Comparison of ENCODE assay signal across 1 cellular context in genomic region chr1:47405697-47406096, GRCh38.
TF ChIP-seq lines count a peak whose summit lies in the region.

No MANE protein-coding gene starts in this region.

TF ChIP-seq in H1, 55 proteins besides CTCF, POLR2A, EP300 and RAD21:
- no peak for TF ChIP-seq CEBPB (IDR thresholded peaks at IDR 0.05; ENCODE audit: low read depth, low read length)
- no peak for TF ChIP-seq TAF1 (IDR thresholded peaks at IDR 0.05; ENCODE audit: low read depth, low read length)
- no peak for TF ChIP-seq POLR2AphosphoS5 (IDR thresholded peaks at IDR 0.05; ENCODE audit: low read depth, low read length)
- no peak for TF ChIP-seq EZH2 (IDR thresholded peaks at IDR 0.05; ENCODE audit: low read depth, low read length, severe bottlenecking)
- TF ChIP-seq HDAC6 (IDR thresholded peaks at IDR 0.05; ENCODE audit: low read depth, low read length), result no peak
- no peak for TF ChIP-seq BCL11A (IDR thresholded peaks at IDR 0.05; ENCODE audit: low read depth in 2 of 2, low read length in 2 of 2)
- no peak for TF ChIP-seq MAFK (IDR thresholded peaks at IDR 0.05; ENCODE audit: low read depth, low read length)
- no peak for TF ChIP-seq E2F6 (IDR thresholded peaks at IDR 0.05)
- no peak for TF ChIP-seq JUN (IDR thresholded peaks at IDR 0.05; ENCODE audit: low read depth, low read length)
- TF ChIP-seq RBBP5 (IDR thresholded peaks at IDR 0.05; ENCODE audit: borderline replicate concordance, low read depth, low read length), result no peak
- TF ChIP-seq ASH2L (IDR thresholded peaks at IDR 0.05; ENCODE audit: low read length), result no peak
- no peak for TF ChIP-seq SP1 (IDR thresholded peaks at IDR 0.05; ENCODE audit: low read depth, low read length)
- TF ChIP-seq NRF1 (IDR thresholded peaks at IDR 0.05; ENCODE audit: low read depth, low read length), result no peak
- TF ChIP-seq TBP (IDR thresholded peaks at IDR 0.05; ENCODE audit: low read depth, low read length), result no peak
- TF ChIP-seq FOSL1 (IDR thresholded peaks at IDR 0.05; ENCODE audit: insufficient read depth, low read depth, low read length), result no peak
- no peak for TF ChIP-seq CHD1 (IDR thresholded peaks at IDR 0.05; ENCODE audit: low read depth, low read length)
- TF ChIP-seq, protein P1, sequence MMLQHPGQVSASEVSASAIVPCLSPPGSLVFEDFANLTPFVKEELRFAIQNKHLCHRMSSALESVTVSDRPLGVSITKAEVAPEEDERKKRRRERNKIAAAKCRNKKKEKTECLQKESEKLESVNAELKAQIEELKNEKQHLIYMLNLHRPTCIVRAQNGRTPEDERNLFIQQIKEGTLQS (IDR thresholded peaks at IDR 0.05; ENCODE audit: insufficient read depth, low read depth, low read length), result no peak
- TF ChIP-seq SP2 (IDR thresholded peaks at IDR 0.05; ENCODE audit: low read length), result no peak
- TF ChIP-seq, protein P2, sequence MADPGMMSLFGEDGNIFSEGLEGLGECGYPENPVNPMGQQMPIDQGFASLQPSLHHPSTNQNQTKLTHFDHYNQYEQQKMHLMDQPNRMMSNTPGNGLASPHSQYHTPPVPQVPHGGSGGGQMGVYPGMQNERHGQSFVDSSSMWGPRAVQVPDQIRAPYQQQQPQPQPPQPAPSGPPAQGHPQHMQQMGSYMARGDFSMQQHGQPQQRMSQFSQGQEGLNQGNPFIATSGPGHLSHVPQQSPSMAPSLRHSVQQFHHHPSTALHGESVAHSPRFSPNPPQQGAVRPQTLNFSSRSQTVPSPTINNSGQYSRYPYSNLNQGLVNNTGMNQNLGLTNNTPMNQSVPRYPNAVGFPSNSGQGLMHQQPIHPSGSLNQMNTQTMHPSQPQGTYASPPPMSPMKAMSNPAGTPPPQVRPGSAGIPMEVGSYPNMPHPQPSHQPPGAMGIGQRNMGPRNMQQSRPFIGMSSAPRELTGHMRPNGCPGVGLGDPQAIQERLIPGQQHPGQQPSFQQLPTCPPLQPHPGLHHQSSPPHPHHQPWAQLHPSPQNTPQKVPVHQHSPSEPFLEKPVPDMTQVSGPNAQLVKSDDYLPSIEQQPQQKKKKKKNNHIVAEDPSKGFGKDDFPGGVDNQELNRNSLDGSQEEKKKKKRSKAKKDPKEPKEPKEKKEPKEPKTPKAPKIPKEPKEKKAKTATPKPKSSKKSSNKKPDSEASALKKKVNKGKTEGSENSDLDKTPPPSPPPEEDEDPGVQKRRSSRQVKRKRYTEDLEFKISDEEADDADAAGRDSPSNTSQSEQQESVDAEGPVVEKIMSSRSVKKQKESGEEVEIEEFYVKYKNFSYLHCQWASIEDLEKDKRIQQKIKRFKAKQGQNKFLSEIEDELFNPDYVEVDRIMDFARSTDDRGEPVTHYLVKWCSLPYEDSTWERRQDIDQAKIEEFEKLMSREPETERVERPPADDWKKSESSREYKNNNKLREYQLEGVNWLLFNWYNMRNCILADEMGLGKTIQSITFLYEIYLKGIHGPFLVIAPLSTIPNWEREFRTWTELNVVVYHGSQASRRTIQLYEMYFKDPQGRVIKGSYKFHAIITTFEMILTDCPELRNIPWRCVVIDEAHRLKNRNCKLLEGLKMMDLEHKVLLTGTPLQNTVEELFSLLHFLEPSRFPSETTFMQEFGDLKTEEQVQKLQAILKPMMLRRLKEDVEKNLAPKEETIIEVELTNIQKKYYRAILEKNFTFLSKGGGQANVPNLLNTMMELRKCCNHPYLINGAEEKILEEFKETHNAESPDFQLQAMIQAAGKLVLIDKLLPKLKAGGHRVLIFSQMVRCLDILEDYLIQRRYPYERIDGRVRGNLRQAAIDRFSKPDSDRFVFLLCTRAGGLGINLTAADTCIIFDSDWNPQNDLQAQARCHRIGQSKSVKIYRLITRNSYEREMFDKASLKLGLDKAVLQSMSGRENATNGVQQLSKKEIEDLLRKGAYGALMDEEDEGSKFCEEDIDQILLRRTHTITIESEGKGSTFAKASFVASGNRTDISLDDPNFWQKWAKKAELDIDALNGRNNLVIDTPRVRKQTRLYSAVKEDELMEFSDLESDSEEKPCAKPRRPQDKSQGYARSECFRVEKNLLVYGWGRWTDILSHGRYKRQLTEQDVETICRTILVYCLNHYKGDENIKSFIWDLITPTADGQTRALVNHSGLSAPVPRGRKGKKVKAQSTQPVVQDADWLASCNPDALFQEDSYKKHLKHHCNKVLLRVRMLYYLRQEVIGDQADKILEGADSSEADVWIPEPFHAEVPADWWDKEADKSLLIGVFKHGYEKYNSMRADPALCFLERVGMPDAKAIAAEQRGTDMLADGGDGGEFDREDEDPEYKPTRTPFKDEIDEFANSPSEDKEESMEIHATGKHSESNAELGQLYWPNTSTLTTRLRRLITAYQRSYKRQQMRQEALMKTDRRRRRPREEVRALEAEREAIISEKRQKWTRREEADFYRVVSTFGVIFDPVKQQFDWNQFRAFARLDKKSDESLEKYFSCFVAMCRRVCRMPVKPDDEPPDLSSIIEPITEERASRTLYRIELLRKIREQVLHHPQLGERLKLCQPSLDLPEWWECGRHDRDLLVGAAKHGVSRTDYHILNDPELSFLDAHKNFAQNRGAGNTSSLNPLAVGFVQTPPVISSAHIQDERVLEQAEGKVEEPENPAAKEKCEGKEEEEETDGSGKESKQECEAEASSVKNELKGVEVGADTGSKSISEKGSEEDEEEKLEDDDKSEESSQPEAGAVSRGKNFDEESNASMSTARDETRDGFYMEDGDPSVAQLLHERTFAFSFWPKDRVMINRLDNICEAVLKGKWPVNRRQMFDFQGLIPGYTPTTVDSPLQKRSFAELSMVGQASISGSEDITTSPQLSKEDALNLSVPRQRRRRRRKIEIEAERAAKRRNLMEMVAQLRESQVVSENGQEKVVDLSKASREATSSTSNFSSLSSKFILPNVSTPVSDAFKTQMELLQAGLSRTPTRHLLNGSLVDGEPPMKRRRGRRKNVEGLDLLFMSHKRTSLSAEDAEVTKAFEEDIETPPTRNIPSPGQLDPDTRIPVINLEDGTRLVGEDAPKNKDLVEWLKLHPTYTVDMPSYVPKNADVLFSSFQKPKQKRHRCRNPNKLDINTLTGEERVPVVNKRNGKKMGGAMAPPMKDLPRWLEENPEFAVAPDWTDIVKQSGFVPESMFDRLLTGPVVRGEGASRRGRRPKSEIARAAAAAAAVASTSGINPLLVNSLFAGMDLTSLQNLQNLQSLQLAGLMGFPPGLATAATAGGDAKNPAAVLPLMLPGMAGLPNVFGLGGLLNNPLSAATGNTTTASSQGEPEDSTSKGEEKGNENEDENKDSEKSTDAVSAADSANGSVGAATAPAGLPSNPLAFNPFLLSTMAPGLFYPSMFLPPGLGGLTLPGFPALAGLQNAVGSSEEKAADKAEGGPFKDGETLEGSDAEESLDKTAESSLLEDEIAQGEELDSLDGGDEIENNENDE (IDR thresholded peaks at IDR 0.05; ENCODE audit: insufficient replicate concordance, low read length), result no peak
- TF ChIP-seq GTF2F1 (IDR thresholded peaks at IDR 0.05; ENCODE audit: borderline replicate concordance, low read depth, low read length), result no peak
